In the genomic region with DNA sequence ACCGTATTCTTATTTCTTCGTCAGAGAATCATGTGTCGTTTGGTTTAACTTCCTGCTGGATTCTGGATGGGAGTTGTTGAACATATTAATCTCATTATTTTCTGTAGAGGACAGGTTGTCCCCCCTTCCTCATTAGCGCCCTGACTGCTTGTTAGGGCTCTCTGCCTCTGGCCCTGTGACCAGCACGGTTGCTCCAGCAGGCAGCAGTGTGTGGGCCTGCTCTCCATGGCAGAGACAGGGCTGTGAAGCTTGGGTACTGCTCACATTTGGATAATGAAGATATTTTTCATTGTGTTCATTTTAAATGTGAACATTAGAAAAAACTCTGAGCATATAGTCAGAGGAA, we compare ENCODE assay signal across 22 cellular contexts.
A peak's percentile ranks its signal among the peaks of the same experiment; 100 is the strongest.
DNase-seq lines count a peak whose midpoint lies in the region; ATAC-seq and TF ChIP-seq lines count a peak whose summit lies in the region.
"Had no signal": no experiment of that assay in that cellular context is flagged by ENCODE, and none has a peak within 500 bp of the region (broad histone marks: within the 10 kb centered on the region; RNA-seq: fewer than 3 reads in every experiment).

No MANE protein-coding gene starts in this region.

- H3K27me3 Mint-ChIP-seq in Caco-2 (ENCODE audit: insufficient read depth, unreplicated experiment): no peaks in the 10 kb centered on the region
- H3K27me3 Mint-ChIP-seq: activated CD4-positive, alpha-beta memory T cell treated with anti-CD3 and anti-CD28 coated beads, Interleukin-2, amount 10 ng/mL, durations not matched to agents 7 days and 5 days; CD8-positive, alpha-beta memory T cell; IgD-negative memory B cell had no signal

- TSS peak; percentile 53 for BruUV-seq in Caco-2 (replicated peaks; lab: Mats Ljungman, UMichigan)

- H3K27me3 ChIP-seq in Caco-2 (replicated peaks; ENCODE audit: control insufficient read depth, insufficient read depth, low read length) (no peaks in the 10 kb centered on the region), lower lobe of right lung (ENCODE audit: low read depth) (no peaks in the 10 kb centered on the region)

- in situ Hi-C loops in G401 (cut with HindIII; ENCODE audit: low sequenced_read_pairs): no loop called here

- peaks cover 52% of the 10 kb centered on the region for H3K4me1 ChIP-seq in Caco-2
- peaks cover 38% of the 10 kb centered on the region for H3K4me1 ChIP-seq in lower lobe of right lung

- TF ChIP-seq CTCF in Caco-2 (IDR thresholded peaks at IDR 0.05; ENCODE audit: insufficient read depth in 1 of 2, low read depth in 1 of 2, low read length in 1 of 2, severe bottlenecking in 1 of 2, unreplicated experiment in 1 of 2) (no peak), VCaP (conservative IDR thresholded peaks at IDR 0.05) (no peak), lower lobe of right lung (IDR thresholded peaks at IDR 0.05) (no peak), retinal pigment epithelial cell (conservative IDR thresholded peaks at IDR 0.05; ENCODE audit: low read depth, low read length) (peak; percentile 12)

- H3K27ac Mint-ChIP-seq in Caco-2 (ENCODE audit: unreplicated experiment): peak overlapping the region; percentile 60
- H3K27ac Mint-ChIP-seq: activated CD4-positive, alpha-beta memory T cell treated with anti-CD3 and anti-CD28 coated beads, Interleukin-2, amount 10 ng/mL, durations not matched to agents 7 days and 5 days; IgD-negative memory B cell; T-helper 1 cell treated with Interleukin-12 subunit alpha and Interleukin-12 subunit beta and Interleukin-4 antibody, amounts not matched to agents 30 μg/mL and 1 μg/mL, for 36 hours had no signal

- H3K4me3 ChIP-seq in Caco-2 (ENCODE audit: low read depth, low read length): no peak overlapping the region
- no peak overlapping the region for H3K4me3 ChIP-seq in lower lobe of right lung
- no peak overlapping the region for H3K4me3 ChIP-seq in retinal pigment epithelial cell (ENCODE audit: low read length)
- H3K4me3 ChIP-seq: coronary artery, lung, thoracic aorta had no signal

- H3K27ac ChIP-seq in VCaP (peak overlapping the region; percentile 88), lower lobe of right lung (peak overlapping the region; percentile 37)

- H3K9me3 ChIP-seq in Caco-2 (no peaks in the 10 kb centered on the region), lower lobe of right lung (no peaks in the 10 kb centered on the region)
- H3K9me3 ChIP-seq: thoracic aorta had no signal

- DNase-seq in Caco-2 (peak in 1 of 2 experiments; percentile 18), lower lobe of right lung (no peak), retinal pigment epithelial cell (ENCODE audit: low read depth) (peak; percentile 88), G401 (ENCODE audit: low spot score) (no peak), left lobe of liver (ENCODE audit: low spot score) (no peak)
- DNase-seq: activated CD4-positive, alpha-beta memory T cell treated with anti-CD3 and anti-CD28 coated beads, Interleukin-2, amount 10 ng/mL, durations not matched to agents 7 days and 5 days; CD8-positive, alpha-beta memory T cell; foreskin melanocyte; MM.1S; NCI-H1436 treated with DMSO at 0.1 percent for 48 hours; NCI-H2171 treated with DMSO at 0.1 percent for 48 hours; NCI-H748 treated with DMSO at 0.1 percent for 48 hours; SHP77 treated with DMSO at 0.1 percent for 48 hours had no signal

- CTCF ChIA-PET in Caco-2 (lab: Charles Lee): interaction anchor here (0.7 to 1.6 kb wide), 3 partner anchors 24 to 183 kb away, joined by 3 to 7 read pairs (median 3); partner anchors contain the start of gene AFF1

- peaks cover 4% of the 10 kb centered on the region for H3K36me3 ChIP-seq in Caco-2 (ENCODE audit: control insufficient read depth, insufficient read depth, low read length)
- peaks cover 76% of the 10 kb centered on the region for H3K36me3 ChIP-seq in lower lobe of right lung

- POLR2A ChIA-PET in Caco-2 (lab: Charles Lee): interaction anchor here (0.5 to 1.2 kb wide), 2 partner anchors 10 to 32 kb away, joined by 3 to 7 read pairs; no protein-coding TSS in a partner anchor

- ATAC-seq in lower lobe of right lung (no peak), HG03175 (IDR thresholded peaks at IDR 0.05; ENCODE audit: unreplicated experiment) (no peak), GM19455 (IDR thresholded peaks at IDR 0.05; ENCODE audit: unreplicated experiment) (no peak), left lobe of liver (no peak)
- ATAC-seq: activated naive CD4-positive, alpha-beta T cell treated with anti-CD3 and anti-CD28 coated beads, Interleukin-2, amount 50 U/mL, for 72 hours had no signal

- peaks cover 36% of the 10 kb centered on the region for H3K36me3 Mint-ChIP-seq in Caco-2 (ENCODE audit: insufficient read depth, unreplicated experiment)

- intact Hi-C loops in Caco-2 (cut with micrococcal nuclease; ENCODE audit: unreplicated experiment): loop anchor here (1.0 kb wide), 3 partner anchors 11 to 195 kb away; no protein-coding TSS in a partner anchor
- intact Hi-C loops in lower lobe of right lung (cut with DNase I): no loop called here

- H3K4me1 Mint-ChIP-seq in Caco-2 (ENCODE audit: low read depth, unreplicated experiment): peaks cover 22% of the 10 kb centered on the region

- H3K9me3 Mint-ChIP-seq in Caco-2 (ENCODE audit: unreplicated experiment): no peaks in the 10 kb centered on the region
- H3K9me3 Mint-ChIP-seq: activated CD4-positive, alpha-beta memory T cell treated with anti-CD3 and anti-CD28 coated beads, Interleukin-2, amount 10 ng/mL, durations not matched to agents 7 days and 5 days; activated naive CD4-positive, alpha-beta T cell treated with anti-CD3 and anti-CD28 coated beads, Interleukin-2, amount 50 U/mL, for 72 hours; CD8-positive, alpha-beta memory T cell; T-helper 1 cell treated with Interleukin-12 subunit alpha and Interleukin-12 subunit beta and Interleukin-4 antibody, amounts not matched to agents 30 μg/mL and 1 μg/mL, for 36 hours had no signal

- H3K4me3 Mint-ChIP-seq in Caco-2 (ENCODE audit: unreplicated experiment): peak overlapping the region; percentile 50
- H3K4me3 Mint-ChIP-seq: activated CD4-positive, alpha-beta memory T cell treated with anti-CD3 and anti-CD28 coated beads, Interleukin-2, amount 10 ng/mL, durations not matched to agents 7 days and 5 days; CD8-positive, alpha-beta memory T cell; T-helper 1 cell treated with Interleukin-12 subunit alpha and Interleukin-12 subunit beta and Interleukin-4 antibody, amounts not matched to agents 30 μg/mL and 1 μg/mL, for 36 hours had no signal
